9 cellular contexts compared by ENCODE assay signal in the genomic region with DNA sequence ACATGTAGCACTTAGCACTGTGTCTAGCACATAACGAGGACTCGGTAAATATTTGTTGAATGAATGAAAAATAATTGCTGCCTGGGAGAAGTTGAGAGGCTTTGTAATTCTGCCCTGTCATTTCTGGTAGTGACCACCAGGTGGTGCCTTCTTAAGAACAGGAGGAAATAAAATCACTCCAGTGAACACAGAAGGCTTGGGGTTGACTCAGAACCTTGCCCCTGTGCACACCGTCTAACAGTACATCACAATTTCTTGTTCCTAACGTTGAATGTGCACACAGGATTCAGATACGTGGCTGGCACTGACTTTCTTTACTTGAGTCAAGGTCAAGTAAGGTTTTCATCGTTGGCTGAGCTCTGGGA.
DNase-seq lines count a peak whose midpoint lies in the region; ATAC-seq and TF ChIP-seq lines count a peak whose summit lies in the region.
"Had no signal": no experiment of that assay in that cellular context is flagged by ENCODE, and none has a peak within 500 bp of the region (broad histone marks: within the 10 kb centered on the region; RNA-seq: fewer than 3 reads in every experiment).

No MANE protein-coding gene starts in this region.

- CTCF ChIA-PET in CD8-positive, alpha-beta memory T cell (lab: Charles Lee) = interaction anchor here (1.0 kb wide), 1 partner anchor 880 kb away, joined by 4 read pairs; no protein-coding TSS in a partner anchor

- POLR2A ChIA-PET in CD8-positive, alpha-beta memory T cell (lab: Charles Lee) = no interaction called here

- no peaks in the 10 kb centered on the region for H3K36me3 Mint-ChIP-seq in CD8-positive, alpha-beta memory T cell
- H3K36me3 Mint-ChIP-seq: naive B cell had no signal

- no peak overlapping the region for H3K27ac Mint-ChIP-seq in CD8-positive, alpha-beta memory T cell
- H3K27ac Mint-ChIP-seq: naive B cell had no signal

- H3K4me1 Mint-ChIP-seq in CD8-positive, alpha-beta memory T cell = no peaks in the 10 kb centered on the region
- H3K4me1 Mint-ChIP-seq: naive B cell had no signal

- in situ Hi-C loops in astrocyte of the spinal cord (cut with HindIII; ENCODE audit: low sequenced_read_pairs) = no loop called here

- peaks cover 0 to 3% (median 0%) of the 10 kb centered on the region in 5 donors for H3K9me3 Mint-ChIP-seq in CD8-positive, alpha-beta memory T cell

- peak; percentile 48 to 55 for ATAC-seq in lower lobe of right lung
- ATAC-seq in GM21381 (IDR thresholded peaks at IDR 0.05; ENCODE audit: unreplicated experiment) = no peak

- intact Hi-C loops in lower lobe of right lung (cut with DNase I) = no loop called here
- intact Hi-C loops in tibial artery (cut with DNase I; ENCODE audit: low total_unique reads) = no loop called here

- TF ChIP-seq CTCF in HL-60 (IDR thresholded peaks at IDR 0.05; ENCODE audit: insufficient read depth, low read length) (peak; percentile 27), astrocyte of the spinal cord (IDR thresholded peaks at IDR 0.05; ENCODE audit: low read depth, low read length) (peak; percentile 35), lower lobe of right lung (IDR thresholded peaks at IDR 0.05) (peak; percentile 53), tibial artery (IDR thresholded peaks at IDR 0.05) (peak; percentile 55 to 56)

- no peak overlapping the region for H3K4me3 Mint-ChIP-seq in CD8-positive, alpha-beta memory T cell
- H3K4me3 Mint-ChIP-seq: naive B cell had no signal

- H3K27ac ChIP-seq in CD8-positive, alpha-beta memory T cell (ENCODE audit: low read depth, low read length) = no peak overlapping the region
- no peak overlapping the region for H3K27ac ChIP-seq in HL-60 (replicated peaks)
- H3K27ac ChIP-seq in lower lobe of right lung = no peak overlapping the region
- no peak overlapping the region for H3K27ac ChIP-seq in tibial artery

- H3K4me1 ChIP-seq in CD8-positive, alpha-beta memory T cell (ENCODE audit: insufficient read depth, low read length) = no peaks in the 10 kb centered on the region
- no peaks in the 10 kb centered on the region for H3K4me1 ChIP-seq in lower lobe of right lung
- peaks cover 0 to 25% (median 13%) of the 10 kb centered on the region in 4 donors for H3K4me1 ChIP-seq in tibial artery

- no peaks in the 10 kb centered on the region for H3K9me3 ChIP-seq in CD8-positive, alpha-beta memory T cell (ENCODE audit: low read length)
- H3K9me3 ChIP-seq in lower lobe of right lung (no peaks in the 10 kb centered on the region), tibial artery (no peaks in the 10 kb centered on the region)

- H3K36me3 ChIP-seq in CD8-positive, alpha-beta memory T cell (ENCODE audit: insufficient read depth, low read length) = no peaks in the 10 kb centered on the region
- H3K36me3 ChIP-seq in lower lobe of right lung (no peaks in the 10 kb centered on the region), tibial artery (no peaks in the 10 kb centered on the region)

- peaks cover 13 to 43% of the 10 kb centered on the region in 2 donors for H3K27me3 Mint-ChIP-seq in CD8-positive, alpha-beta memory T cell

- no peaks in the 10 kb centered on the region for H3K27me3 ChIP-seq in CD8-positive, alpha-beta memory T cell (ENCODE audit: insufficient read depth, low read length, poor library complexity, severe bottlenecking)
- H3K27me3 ChIP-seq in HL-60 (ENCODE audit: insufficient read depth, poor library complexity, severe bottlenecking) (no peaks in the 10 kb centered on the region), lower lobe of right lung (ENCODE audit: low read depth) (no peaks in the 10 kb centered on the region), tibial artery (no peaks in the 10 kb centered on the region)

- peak in 3 of 5 donors; percentile 1 to 52 (median 6) for DNase-seq in CD8-positive, alpha-beta memory T cell
- DNase-seq in HL-60 (ENCODE audit: low read depth in 1 of 2, low spot score in 1 of 2) = peak; percentile 1 to 4
- peak; percentile 7 for DNase-seq in SK-N-DZ (ENCODE audit: low spot score)
- peak; percentile 3 for DNase-seq in astrocyte of the spinal cord (ENCODE audit: low read depth, low spot score)
- no peak for DNase-seq in lower lobe of right lung
- peak in 1 of 2 donors; percentile 35 for DNase-seq in tibial artery
- DNase-seq in NCI-H128 (lab: John Stamatoyannopoulos, UW; ENCODE audit: unreplicated experiment) = no peak
- DNase-seq: naive B cell had no signal

- H3K4me3 ChIP-seq in CD8-positive, alpha-beta memory T cell (ENCODE audit: low read length) = no peak overlapping the region
- no peak overlapping the region for H3K4me3 ChIP-seq in HL-60 (replicated peaks; ENCODE audit: insufficient read depth, low read length)
- H3K4me3 ChIP-seq in astrocyte of the spinal cord (ENCODE audit: low read depth, low read length) = no peak overlapping the region
- H3K4me3 ChIP-seq in lower lobe of right lung = no peak overlapping the region
- no peak overlapping the region for H3K4me3 ChIP-seq in tibial artery

Comparison
In these comparisons a context has a peak if more than half of its experiments do, and no peak if none do; other contexts are left out.
1. DNase-seq: peak in CD8-positive, alpha-beta memory T cell (3 of 5), HL-60 (2 of 2), SK-N-DZ (single experiment) and astrocyte of the spinal cord (single experiment); none in lower lobe of right lung (single experiment) and NCI-H128 (single experiment).
2. Peak in every context shown above with its lines, with median percentiles within 50 percentile points of each other: CTCF ChIP-seq.